Comparison of ENCODE assay signal across 27 cellular contexts in the genomic region with DNA sequence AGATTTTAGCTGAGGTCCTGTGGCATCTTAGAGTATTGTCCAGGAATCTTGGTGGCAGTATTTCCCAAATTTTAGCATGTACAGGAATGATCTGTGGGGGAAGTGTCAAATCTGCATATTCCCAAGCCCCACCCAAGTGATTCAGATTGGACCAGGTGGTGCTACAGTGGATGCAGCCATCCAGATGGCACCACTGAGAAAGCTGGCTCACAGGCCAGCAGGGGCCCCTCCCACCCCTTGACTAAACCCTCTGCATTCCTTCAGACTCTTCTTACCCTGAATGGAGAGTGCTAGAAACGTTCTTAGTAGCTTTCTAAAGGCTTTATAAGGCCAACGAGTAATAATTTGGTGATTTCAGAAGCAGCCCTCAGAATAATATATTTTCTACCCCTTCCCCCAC.
"Had no signal": no experiment of that assay in that cellular context is flagged by ENCODE, and none has a peak within 500 bp of the region (broad histone marks: within the 10 kb centered on the region; RNA-seq: fewer than 3 reads in every experiment).

No MANE protein-coding gene starts in this region.

- H3K79me2 ChIP-seq: parathyroid adenoma had no signal

- H3K4me3 ChIP-seq: cardiac muscle cell, heart right ventricle, left ventricle myocardium inferior, right lobe of liver, transverse colon, vagina had no signal

- H3K4me1 ChIP-seq: left ventricle myocardium inferior, parathyroid adenoma, right lobe of liver, transverse colon, vagina had no signal

- H3K36me3 Mint-ChIP-seq: activated CD8-positive, alpha-beta memory T cell treated with anti-CD3 and anti-CD28 coated beads, Interleukin-2, amount 10 ng/mL, durations not matched to agents 7 days and 5 days; activated naive CD4-positive, alpha-beta T cell treated with anti-CD3 and anti-CD28 coated beads, Interleukin-2, amount 10 ng/mL, durations not matched to agents 7 days and 5 days; immature natural killer cell; memory B cell; stimulated activated effector memory CD8-positive, alpha-beta T cell treated with anti-CD3 and anti-CD28 coated beads, Interleukin-12 subunit alpha, Interleukin-12 subunit beta, amount 100 ng/mL, for 72 hours had no signal

- H3K27me3 ChIP-seq: cardiac muscle cell, right lobe of liver, transverse colon, vagina had no signal

- H3K9me3 Mint-ChIP-seq: activated CD4-positive, alpha-beta T cell treated with anti-CD3 and anti-CD28 coated beads, Interleukin-2, amount 10 ng/mL, durations not matched to agents 7 days and 5 days; activated CD8-positive, alpha-beta T cell treated with anti-CD3 and anti-CD28 coated beads for 36 hours; activated naive CD4-positive, alpha-beta T cell treated with anti-CD3 and anti-CD28 coated beads, Interleukin-2, amount 10 ng/mL, durations not matched to agents 7 days and 5 days; dendritic cell treated with granulocyte-macrophage colony-stimulating factor and Interleukin-4, amounts not matched to agents 40 ng/mL and 50 ng/mL, for 4 days; memory B cell; nephron progenitor cell; stimulated activated effector memory CD8-positive, alpha-beta T cell treated with anti-CD3 and anti-CD28 coated beads, Interleukin-12 subunit alpha, Interleukin-12 subunit beta, amount 100 ng/mL, for 72 hours; stimulated activated naive CD8-positive, alpha-beta T cell treated with anti-CD3 and anti-CD28 coated beads, Interleukin-15, amount 100 ng/mL, for 72 hours; T-helper 2 cell treated with Interferon-gamma antibody and Interleukin-4, amounts not matched to agents 5 μg/mL and 100 μg/mL, for 36 hours had no signal

- H3K27ac Mint-ChIP-seq: activated CD4-positive, alpha-beta T cell treated with anti-CD3 and anti-CD28 coated beads, Interleukin-2, amount 10 ng/mL, durations not matched to agents 7 days and 5 days; activated CD8-positive, alpha-beta memory T cell treated with anti-CD3 and anti-CD28 coated beads, Interleukin-2, amount 10 ng/mL, durations not matched to agents 7 days and 5 days; activated CD8-positive, alpha-beta T cell treated with anti-CD3 and anti-CD28 coated beads for 36 hours; activated naive CD4-positive, alpha-beta T cell treated with anti-CD3 and anti-CD28 coated beads, Interleukin-2, amount 10 ng/mL, durations not matched to agents 7 days and 5 days; dendritic cell treated with granulocyte-macrophage colony-stimulating factor and Interleukin-4, amounts not matched to agents 40 ng/mL and 50 ng/mL, for 4 days; immature natural killer cell; memory B cell; nephron progenitor cell; stimulated activated effector memory CD8-positive, alpha-beta T cell treated with anti-CD3 and anti-CD28 coated beads, Interleukin-12 subunit alpha, Interleukin-12 subunit beta, amount 100 ng/mL, for 72 hours; stimulated activated naive CD8-positive, alpha-beta T cell treated with anti-CD3 and anti-CD28 coated beads, Interleukin-15, amount 100 ng/mL, for 72 hours; T-helper 2 cell treated with Interferon-gamma antibody and Interleukin-4, amounts not matched to agents 5 μg/mL and 100 μg/mL, for 36 hours had no signal

- H3K9ac ChIP-seq: parathyroid adenoma had no signal

- H3K4me1 Mint-ChIP-seq: immature natural killer cell; memory B cell; nephron progenitor cell; stimulated activated effector memory CD8-positive, alpha-beta T cell treated with anti-CD3 and anti-CD28 coated beads, Interleukin-12 subunit alpha, Interleukin-12 subunit beta, amount 100 ng/mL, for 72 hours; stimulated activated naive CD8-positive, alpha-beta T cell treated with anti-CD3 and anti-CD28 coated beads, Interleukin-15, amount 100 ng/mL, for 72 hours had no signal

- H3K27ac ChIP-seq: cardiac muscle cell, heart right ventricle, left ventricle myocardium inferior, parathyroid adenoma, right lobe of liver, transverse colon, vagina, VCaP had no signal

- H3K36me3 ChIP-seq: cardiac muscle cell, heart right ventricle, left ventricle myocardium inferior, right lobe of liver, transverse colon, vagina had no signal

- H3K4me3 Mint-ChIP-seq: activated CD4-positive, alpha-beta T cell treated with anti-CD3 and anti-CD28 coated beads, Interleukin-2, amount 10 ng/mL, durations not matched to agents 7 days and 5 days; activated CD8-positive, alpha-beta memory T cell treated with anti-CD3 and anti-CD28 coated beads, Interleukin-2, amount 10 ng/mL, durations not matched to agents 7 days and 5 days; activated CD8-positive, alpha-beta T cell treated with anti-CD3 and anti-CD28 coated beads for 36 hours; activated naive CD4-positive, alpha-beta T cell treated with anti-CD3 and anti-CD28 coated beads, Interleukin-2, amount 10 ng/mL, durations not matched to agents 7 days and 5 days; dendritic cell treated with granulocyte-macrophage colony-stimulating factor and Interleukin-4, amounts not matched to agents 40 ng/mL and 50 ng/mL, for 4 days; immature natural killer cell; memory B cell; nephron progenitor cell; stimulated activated effector memory CD8-positive, alpha-beta T cell treated with anti-CD3 and anti-CD28 coated beads, Interleukin-12 subunit alpha, Interleukin-12 subunit beta, amount 100 ng/mL, for 72 hours; stimulated activated naive CD8-positive, alpha-beta T cell treated with anti-CD3 and anti-CD28 coated beads, Interleukin-15, amount 100 ng/mL, for 72 hours; T-helper 2 cell treated with Interferon-gamma antibody and Interleukin-4, amounts not matched to agents 5 μg/mL and 100 μg/mL, for 36 hours had no signal

- ATAC-seq: activated CD8-positive, alpha-beta memory T cell treated with anti-CD3 and anti-CD28 coated beads, Interleukin-2, amount 10 ng/mL, durations not matched to agents 7 days and 5 days; activated CD8-positive, alpha-beta T cell treated with anti-CD3 and anti-CD28 coated beads for 36 hours; right lobe of liver; stimulated activated effector memory CD8-positive, alpha-beta T cell treated with anti-CD3 and anti-CD28 coated beads, Interleukin-12 subunit alpha, Interleukin-12 subunit beta, amount 100 ng/mL, for 72 hours; stimulated activated naive CD8-positive, alpha-beta T cell treated with anti-CD3 and anti-CD28 coated beads, Interleukin-15, amount 100 ng/mL, for 72 hours had no signal

- H3K27me3 Mint-ChIP-seq: activated CD4-positive, alpha-beta T cell treated with anti-CD3 and anti-CD28 coated beads, Interleukin-2, amount 10 ng/mL, durations not matched to agents 7 days and 5 days; activated CD8-positive, alpha-beta T cell treated with anti-CD3 and anti-CD28 coated beads for 36 hours; activated naive CD4-positive, alpha-beta T cell treated with anti-CD3 and anti-CD28 coated beads, Interleukin-2, amount 10 ng/mL, durations not matched to agents 7 days and 5 days; memory B cell had no signal

- DNase-seq: activated CD4-positive, alpha-beta T cell treated with anti-CD3 and anti-CD28 coated beads, Interleukin-2, amount 10 ng/mL, durations not matched to agents 7 days and 5 days; activated CD4-positive, CD25-positive, alpha-beta regulatory T cell treated with anti-CD3 and anti-CD28 coated beads, Interleukin-2, amount 50 U/mL, for 72 hours; activated CD8-positive, alpha-beta memory T cell treated with anti-CD3 and anti-CD28 coated beads, Interleukin-2, amount 10 ng/mL, durations not matched to agents 7 days and 5 days; activated CD8-positive, alpha-beta T cell treated with anti-CD3 and anti-CD28 coated beads for 36 hours; activated effector memory CD4-positive, alpha-beta T cell treated with anti-CD3 and anti-CD28 coated beads, Interleukin-2, amount 50 U/mL, for 16 hours; activated naive CD4-positive, alpha-beta T cell treated with anti-CD3 and anti-CD28 coated beads, Interleukin-2, amount 10 ng/mL, durations not matched to agents 7 days and 5 days; activated T-cell treated with anti-CD3 and anti-CD28 coated beads for 4 hours; effector CD4-positive, alpha-beta T cell; foreskin fibroblast; immature natural killer cell; left ventricle myocardium inferior; nephron progenitor cell; nucleus accumbens; right lobe of liver; small intestine; stimulated activated CD4-positive, alpha-beta T cell treated with anti-CD3 and anti-CD28 coated beads, Interleukin-2, amount 100 ng/mL, for 24 hours; stimulated activated naive CD8-positive, alpha-beta T cell treated with anti-CD3 and anti-CD28 coated beads, Interleukin-15, amount 100 ng/mL, for 72 hours; transverse colon had no signal

- H3K9me3 ChIP-seq: heart right ventricle, left ventricle myocardium inferior, right lobe of liver, transverse colon, vagina had no signal
